Comparison of ENCODE assay signal across 21 cellular contexts in the genomic region with DNA sequence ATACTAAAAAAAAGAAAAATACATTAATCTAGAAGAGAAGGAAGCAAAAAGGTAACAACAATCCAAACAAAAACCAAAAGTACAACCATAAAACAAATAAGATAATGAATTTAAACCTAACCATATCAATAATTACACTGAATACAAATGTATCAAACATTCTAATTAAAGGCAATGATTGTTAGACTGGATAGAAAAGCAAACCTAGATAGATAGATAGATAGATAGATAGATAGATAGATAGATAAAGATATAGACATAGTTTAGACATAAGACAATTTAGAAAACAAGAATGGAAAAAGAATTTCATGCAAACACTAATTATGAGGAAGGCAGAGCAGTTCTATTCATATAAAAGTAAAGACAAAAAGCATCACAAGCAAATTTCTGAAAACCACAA.
"Had no signal": no experiment of that assay in that cellular context is flagged by ENCODE, and none has a peak within 500 bp of the region (broad histone marks: within the 10 kb centered on the region; RNA-seq: fewer than 3 reads in every experiment).

No MANE protein-coding gene starts in this region.

- H3K4me1 ChIP-seq: lower lobe of right lung, right atrium auricular region, testis, tibial nerve had no signal

- H3K4me3 ChIP-seq: coronary artery, dorsolateral prefrontal cortex, hepatocyte, left ventricle myocardium inferior, lower lobe of right lung, right atrium auricular region, smooth muscle cell, testis, tibial nerve had no signal

- H3K27me3 Mint-ChIP-seq: naive thymus-derived CD4-positive, alpha-beta T cell; stimulated activated memory B cell treated with anti-CD40 and anti-IgM and Interleukin-4, amounts not matched to agents 10 μg/mL and 1 μg/mL and 100 μg/mL, for 72 hours; stimulated activated naive CD8-positive, alpha-beta T cell treated with anti-CD3 and anti-CD28 coated beads, Interleukin-15, amount 100 ng/mL, for 72 hours had no signal

- H3K4me3 Mint-ChIP-seq: neural crest cell; stimulated activated memory B cell treated with anti-CD40 and anti-IgM and Interleukin-4, amounts not matched to agents 10 μg/mL and 1 μg/mL and 100 μg/mL, for 72 hours; stimulated activated naive CD8-positive, alpha-beta T cell treated with anti-CD3 and anti-CD28 coated beads, Interleukin-15, amount 100 ng/mL, for 72 hours had no signal

- H3K9me3 ChIP-seq: left ventricle myocardium inferior, lower lobe of right lung, right atrium auricular region, testis, tibial nerve had no signal

- H3K36me3 ChIP-seq: right atrium auricular region had no signal

- H3K27me3 ChIP-seq: dorsolateral prefrontal cortex, hepatocyte, right atrium auricular region, testis, tibial nerve had no signal

- H3K27ac Mint-ChIP-seq: stimulated activated memory B cell treated with anti-CD40 and anti-IgM and Interleukin-4, amounts not matched to agents 10 μg/mL and 1 μg/mL and 100 μg/mL, for 72 hours had no signal

- H3K27ac ChIP-seq: coronary artery, dorsolateral prefrontal cortex, hepatocyte, left ventricle myocardium inferior, lower lobe of right lung, right atrium auricular region, testis, tibial nerve had no signal

- DNase-seq: dorsolateral prefrontal cortex; effector CD8-positive, alpha-beta T cell; foreskin melanocyte; head of caudate nucleus; kidney; left cardiac atrium; left ventricle myocardium inferior; lower lobe of right lung; mesenchymal stem cell; naive thymus-derived CD4-positive, alpha-beta T cell; stimulated activated CD4-positive, alpha-beta T cell treated with anti-CD3 and anti-CD28 coated beads, Interleukin-2, amount 100 ng/mL, for 48 hours; stimulated activated CD8-positive, alpha-beta memory T cell treated with anti-CD3 and anti-CD28 coated beads, Interleukin-4, amount 100 ng/mL, for 48 hours; stimulated activated naive CD8-positive, alpha-beta T cell treated with anti-CD3 and anti-CD28 coated beads, Interleukin-15, amount 100 ng/mL, for 72 hours; testis had no signal

- ATAC-seq: left cardiac atrium; lower lobe of right lung; naive thymus-derived CD4-positive, alpha-beta T cell; stimulated activated memory B cell treated with anti-CD40 and anti-IgM and Interleukin-4, amounts not matched to agents 10 μg/mL and 1 μg/mL and 100 μg/mL, for 72 hours; stimulated activated naive CD8-positive, alpha-beta T cell treated with anti-CD3 and anti-CD28 coated beads, Interleukin-15, amount 100 ng/mL, for 72 hours had no signal

- FAIRE-seq: kidney had no signal

- H3K4me1 Mint-ChIP-seq: neural crest cell had no signal
